In genomic region chr17:30905742-30906100, GRCh38 we compare ENCODE assay signal across 8 cellular contexts. TPM values are rescaled to one million over a fixed set of nuclear protein-coding genes. Genes with fewer than 3 reads are reported as not detected.
DNase-seq lines count a peak whose midpoint lies in the region; ATAC-seq and TF ChIP-seq lines count a peak whose summit lies in the region.

No MANE protein-coding gene starts in this region.

- no peaks in the 10 kb centered on the region for H3K27me3 ChIP-seq in heart right ventricle

- H3K36me3 ChIP-seq in heart right ventricle = peaks cover 0 to 34% (median 0%) of the 10 kb centered on the region in 9 donors

- TF ChIP-seq CTCF in heart right ventricle (IDR thresholded peaks at IDR 0.05) = peak in 1 of 9 donors; percentile 6

- WGBS in heart right ventricle, 2 donors = 0 to 1% methylated on average over 11 of the region's 11 CpGs

- peak overlapping the region in 9 of 10 donors; percentile 86 to 96 (median 93) for H3K27ac ChIP-seq in heart right ventricle

- DNase-seq in activated T-cell treated with anti-CD3 and anti-CD28 coated beads for 24 hours (ENCODE audit: low read depth) = peak; percentile 3
- DNase-seq in activated T-cell treated with anti-CD3 and anti-CD28 coated beads, Interleukin-2, amount 50 U/mL, for 1 hour = no peak
- peak; percentile 70 for DNase-seq in activated CD8-positive, alpha-beta memory T cell treated with anti-CD3 and anti-CD28 coated beads, Interleukin-2, amount 50 U/mL, for 48 hours
- DNase-seq in heart right ventricle = no peak
- peak; percentile 3 for DNase-seq in putamen (ENCODE audit: low spot score)
- DNase-seq in GM19240 (ENCODE audit: insufficient read length, low spot score) = no peak

- H3K4me1 ChIP-seq in heart right ventricle = peaks cover 0 to 24% (median 20%) of the 10 kb centered on the region in 9 donors

- ATAC-seq in HG03097 (IDR thresholded peaks at IDR 0.05; ENCODE audit: low FRiP score, unreplicated experiment) (peak; percentile 14), heart right ventricle (peak; percentile 21 to 68 (median 56)), GM21619 (IDR thresholded peaks at IDR 0.05; ENCODE audit: unreplicated experiment) (no peak)

- intact Hi-C loops in heart right ventricle (cut with DNase I) = loop anchor here in 5 of 10 donors (5.0 to 10.0 kb wide), 3 partner anchors 67 to 312 kb away; partner anchors contain the start of gene RNF135 (in 5 of the 5)

- H3K9me3 ChIP-seq in heart right ventricle = no peaks in the 10 kb centered on the region

- peak overlapping the region; percentile 63 to 98 (median 78) for H3K4me3 ChIP-seq in heart right ventricle

RNA-seq across cellular contexts. Expression of gene TEFM, which starts 0.3 kb away (rescaled TPM):
- total RNA-seq in heart right ventricle = 10 to 100 TPM in 9 of 10 donors, 1 to 10 TPM in 1; 9.3 to 15.5 (median 13.8) TPM
- polyA plus RNA-seq in heart right ventricle = 10 to 100 TPM in 1 of 2 donors, 1 to 10 TPM in 1; 7.8 to 12.7 TPM

RNA-seq across cellular contexts. Expression of gene ADAP2, which starts 16.0 kb away (rescaled TPM):
- total RNA-seq in heart right ventricle = 10 to 100 TPM in 2 of 10 donors, 1 to 10 TPM in 8; 1.2 to 17.9 (median 4.0) TPM
- 1 to 10 TPM; 3.4 to 4.3 TPM for polyA plus RNA-seq in heart right ventricle

Comparison
In these comparisons a context has a peak if more than half of its experiments do, and no peak if none do; other contexts are left out.
1. DNase-seq: peak in activated T-cell treated with anti-CD3 and anti-CD28 coated beads for 24 hours (single experiment), activated CD8-positive, alpha-beta memory T cell treated with anti-CD3 and anti-CD28 coated beads, Interleukin-2, amount 50 U/mL, for 48 hours (single experiment) and putamen (single experiment); none in activated T-cell treated with anti-CD3 and anti-CD28 coated beads, Interleukin-2, amount 50 U/mL, for 1 hour (single experiment), heart right ventricle (0 of 2) and GM19240 (single experiment).